In genomic region chr15:77026501-77027110, GRCh38 we compare ENCODE assay signal across 1 cellular context.
TF ChIP-seq lines count a peak whose summit lies in the region.

No MANE protein-coding gene starts in this region.

TF ChIP-seq in WTC11, 78 proteins besides CTCF, POLR2A, EP300 and RAD21 (continued from another document):
- TF ChIP-seq ZNF532 (CRISPR knock-in tag; IDR thresholded peaks at IDR 0.05; ENCODE audit: borderline replicate concordance): no peak
TF ChIP-seq in WTC11: peak in this region for 0.
